9 cellular contexts compared by ENCODE assay signal in the genomic region with DNA sequence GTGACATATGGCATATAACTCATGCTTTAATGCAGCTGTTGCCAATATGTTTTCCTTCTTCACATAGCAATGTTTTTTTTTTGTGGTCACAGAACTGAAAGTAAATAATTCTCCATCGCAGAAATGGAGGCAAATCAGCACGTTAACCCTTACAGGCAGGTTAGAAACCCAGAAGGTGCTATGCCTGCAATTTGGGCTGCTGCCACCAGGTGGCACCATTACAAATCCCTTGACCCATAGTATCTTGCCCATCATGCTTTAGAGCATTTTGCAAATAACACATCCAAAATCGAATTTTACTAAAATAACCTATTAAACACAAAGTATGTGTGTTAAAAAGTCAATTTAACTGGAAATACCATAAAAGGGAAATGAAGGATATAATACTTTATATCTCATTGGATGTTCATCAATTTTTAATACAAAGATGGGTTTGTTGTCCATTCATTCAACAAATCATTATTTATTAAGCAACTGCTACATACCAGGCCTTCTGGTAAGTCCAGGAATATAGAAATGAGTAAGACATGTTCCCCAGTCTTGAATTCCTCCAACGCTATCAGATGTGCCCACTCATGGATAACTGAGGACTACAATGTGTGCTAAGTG.
A peak's percentile ranks its signal among the peaks of the same experiment; 100 is the strongest.
DNase-seq lines count a peak whose midpoint lies in the region; ATAC-seq, FAIRE-seq and TF ChIP-seq lines count a peak whose summit lies in the region.
"Had no signal": no experiment of that assay in that cellular context is flagged by ENCODE, and none has a peak within 500 bp of the region (broad histone marks: within the 10 kb centered on the region; RNA-seq: fewer than 3 reads in every experiment).

No MANE protein-coding gene starts in this region.

- CTCF ChIA-PET in A549 (lab: Yijun Ruan, JAX) (interaction anchor here (0.6 to 0.7 kb wide), 3 partner anchors 9 to 707 kb away, joined by 3 to 4 read pairs (median 3); no protein-coding TSS in a partner anchor), OCI-LY7 (lab: Charles Lee; ENCODE audit: unreplicated experiment) (no interaction called here)

- H3K27ac ChIP-seq in A549: no peak overlapping the region
- H3K27ac ChIP-seq in OCI-LY7 (ENCODE audit: low read depth, low read length, poor library complexity, severe bottlenecking): no peak overlapping the region

- POLR2A ChIA-PET in A549 (lab: Yijun Ruan, JAX) (no interaction called here), OCI-LY7 (lab: Charles Lee) (no interaction called here)

- TF ChIP-seq EP300 in A549 (IDR thresholded peaks at IDR 0.05): no peak

- H2AFZ ChIP-seq in OCI-LY7 (ENCODE audit: low read length): no peak overlapping the region

- no peak for FAIRE-seq in A549 (lab: Jason Lieb, UNC)

- H3K4me1 ChIP-seq in A549: no peaks in the 10 kb centered on the region
- H3K4me1 ChIP-seq in OCI-LY7 (ENCODE audit: insufficient read depth, low read length, poor library complexity, severe bottlenecking): no peaks in the 10 kb centered on the region

- H3K9me3 ChIP-seq in A549: 0 out of 3 replicates have a peak, but pooled peaks cover 2% of the 10 kb centered on the region
- peaks cover 14% of the 10 kb centered on the region for H3K9me3 ChIP-seq in OCI-LY7 (ENCODE audit: low read length)

- no peaks in the 10 kb centered on the region for H3K9me2 ChIP-seq in OCI-LY7 (ENCODE audit: insufficient read depth, low read length)

- H3K4me3 ChIP-seq in A549 (no peak overlapping the region), OCI-LY7 (ENCODE audit: low read depth, low read length, poor library complexity, severe bottlenecking) (no peak overlapping the region), fibroblast of mammary gland (ENCODE audit: control insufficient read depth, low read depth, low read length) (no peak overlapping the region)

- no peaks in the 10 kb centered on the region for H4K20me1 ChIP-seq in OCI-LY7 (ENCODE audit: insufficient read depth, low read length)

- 0 out of 6 replicates have a peak, but pooled peaks of 1 of the 2 experiments have one; percentile 59 for ATAC-seq in A549

- DNase-seq in A549 (ENCODE audit: low read depth in 1 of 2, low spot score in 1 of 2) (peak; percentile 9 to 29), DMS53 treated with DMSO at 0.1 percent for 48 hours (lab: John Stamatoyannopoulos, UW; ENCODE audit: unreplicated experiment) (peak; percentile 20), OCI-LY7 (ENCODE audit: low spot score) (peak; percentile 12), fibroblast of mammary gland (ENCODE audit: low read depth) (peak; percentile 5), NCI-H2107 (lab: John Stamatoyannopoulos, UW) (no peak), C1 segment of cervical spinal cord (lab: John Stamatoyannopoulos, UW) (no peak), mucosa of gallbladder (ENCODE audit: low spot score) (no peak), hippocampal formation (lab: John Stamatoyannopoulos, UW) (no peak)
- DNase-seq: occipital lobe had no signal

- TF ChIP-seq CTCF in A549 (IDR thresholded peaks at IDR 0.05) (no peak; the same call in 1 of the 3 replicates), OCI-LY7 (conservative IDR thresholded peaks at IDR 0.05; ENCODE audit: low read length) (peak; percentile 94), fibroblast of mammary gland (conservative IDR thresholded peaks at IDR 0.05; ENCODE audit: control insufficient read depth, insufficient read depth, low read depth, low read length) (peak; percentile 59)

- intact Hi-C loops in OCI-LY7 (cut with micrococcal nuclease; ENCODE audit: unreplicated experiment): no loop called here

- TF ChIP-seq POLR2A in A549 (IDR thresholded peaks at IDR 0.05; ENCODE audit: low read length): no peak

- H3K79me2 ChIP-seq in OCI-LY7 (ENCODE audit: insufficient read depth, low read depth, low read length): no peaks in the 10 kb centered on the region

- BruUV-seq in OCI-LY7 (replicated peaks; lab: Mats Ljungman, UMichigan): no TSS peak

- 26% methylated on average over 4 of the region's 4 CpGs for WGBS in A549 (ENCODE audit: missing lambda C conversion rate)

- TF ChIP-seq RAD21 in A549 (conservative IDR thresholded peaks at IDR 0.05 in 1 of 2, IDR thresholded peaks at IDR 0.05 in 1 of 2): peak in 1 of 2 experiments; percentile 45; a peak in 2 of 5 replicates

- no peak overlapping the region for H3K4me2 ChIP-seq in A549
- H3K4me2 ChIP-seq in OCI-LY7 (ENCODE audit: low read length): no peak overlapping the region

- no peaks in the 10 kb centered on the region for H3K36me3 ChIP-seq in OCI-LY7 (ENCODE audit: insufficient read depth, low read length)

TF ChIP-seq in A549, 52 proteins besides CTCF, POLR2A, EP300 and RAD21:
- TF ChIP-seq RNF2 (IDR thresholded peaks at IDR 0.05; ENCODE audit: borderline replicate concordance, low read depth) (no peak), SMC3 (IDR thresholded peaks at IDR 0.05) (peak; percentile 20; the same call in 1 of the 3 replicates), CEBPB (IDR thresholded peaks at IDR 0.05) (no peak)

Comparison
In these comparisons a context has a peak if more than half of its experiments do, and no peak if none do; other contexts are left out.
1. DNase-seq: peak in A549 (2 of 2), DMS53 treated with DMSO at 0.1 percent for 48 hours (single experiment), OCI-LY7 (single experiment) and fibroblast of mammary gland (single experiment); none in NCI-H2107 (single experiment), C1 segment of cervical spinal cord (0 of 14), mucosa of gallbladder (single experiment) and hippocampal formation (0 of 2).